In the genomic region with DNA sequence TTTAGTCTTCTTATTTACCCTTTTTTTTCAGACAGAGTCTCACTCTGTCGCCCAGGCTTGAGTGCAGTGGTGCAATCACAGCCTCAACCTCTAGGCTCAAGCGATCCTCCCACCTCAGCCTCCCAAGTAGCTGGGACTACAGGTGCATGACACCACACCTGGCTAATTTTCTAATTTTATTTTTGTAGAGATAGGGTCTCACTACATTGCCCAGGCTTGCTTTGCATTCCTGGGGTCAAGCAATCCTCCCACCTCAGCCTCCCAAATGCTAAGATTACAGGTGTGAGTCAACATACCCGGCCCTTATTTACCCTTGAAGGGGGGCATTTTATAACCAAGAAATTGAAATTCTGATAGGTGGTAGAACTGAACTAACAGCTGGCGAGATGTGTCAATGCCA, we compare ENCODE assay signal across 9 cellular contexts.
"Had no signal": no experiment of that assay in that cellular context is flagged by ENCODE, and none has a peak within 500 bp of the region (broad histone marks: within the 10 kb centered on the region; RNA-seq: fewer than 3 reads in every experiment).

No MANE protein-coding gene starts in this region.

- FAIRE-seq: H1, H54 had no signal

- H3K4me1 Mint-ChIP-seq: GM23338 had no signal

- ATAC-seq: GM23338 had no signal

- H3K27ac Mint-ChIP-seq: GM23338, H9, HFFc6 had no signal

- H3K4me3 Mint-ChIP-seq: GM23338, H9, HFFc6 had no signal

- H3K4me3 ChIP-seq: GM23338 had no signal

- H3K27ac ChIP-seq: HL-60 had no signal

- H3K4me2 ChIP-seq: GM23338 had no signal

- H3K9me3 Mint-ChIP-seq: GM23338, H9, HFFc6 had no signal

- H2AFZ ChIP-seq: GM23338 had no signal

- DNase-seq: H9, HCEC 1CT, HFFc6, IMR-90, KBM-7 had no signal
